ENCODE assay signal across 8 cellular contexts in genomic region chr9:33374634-33375237, GRCh38. TPM values are rescaled to one million over a fixed set of nuclear protein-coding genes. Genes with fewer than 3 reads are reported as not detected.
DNase-seq lines count a peak whose midpoint lies in the region; ATAC-seq, FAIRE-seq and TF ChIP-seq lines count a peak whose summit lies in the region.

No MANE protein-coding gene starts in this region.

- no peaks in the 10 kb centered on the region for H3K27me3 Mint-ChIP-seq in activated T-helper 2 cell treated with anti-CD3 and anti-CD28 coated beads, Interferon-gamma antibody, Interleukin-2, Interleukin-4, amounts not matched to agents 10 μg/mL and 5 μg/mL and 100 μg/mL, durations not matched to agents 14 hours and 24 hours and 36 hours (ENCODE audit: low read depth)

- WGBS in HUES64 = 70% methylated on average over 4 of the region's 6 CpGs

- H3K4me3 ChIP-seq in HUES64 (ENCODE audit: low read length) (peak overlapping the region; percentile 35), foreskin fibroblast (ENCODE audit: low read depth in 1 of 2, low read length in 2 of 2) (no peak overlapping the region), neutrophil (ENCODE audit: low read depth in 1 of 2, low read length in 1 of 2) (peak overlapping the region in 1 of 2 experiments; percentile 19), subcutaneous abdominal adipose tissue (ENCODE audit: low read depth in 1 of 5, low read length in 5 of 5) (peak overlapping the region in 3 of 5 donors; percentile 22 to 40 (median 27))

- peak overlapping the region; percentile 39 for H3K27ac Mint-ChIP-seq in activated T-helper 2 cell treated with anti-CD3 and anti-CD28 coated beads, Interferon-gamma antibody, Interleukin-2, Interleukin-4, amounts not matched to agents 10 μg/mL and 5 μg/mL and 100 μg/mL, durations not matched to agents 14 hours and 24 hours and 36 hours

- H3K9ac ChIP-seq in HUES64 (ENCODE audit: low read depth, low read length) (peak overlapping the region; percentile 69; the same call in 1 of the 2 replicates), subcutaneous abdominal adipose tissue (ENCODE audit: low read length in 5 of 5) (peak overlapping the region in 2 of 5 donors; percentile 21 to 71)

- H3K27ac ChIP-seq in HUES64 (ENCODE audit: low read depth, low read length) (peak overlapping the region; percentile 53; the same call in 1 of the 2 replicates), neutrophil (peak overlapping the region; percentile 66), subcutaneous abdominal adipose tissue (ENCODE audit: low read depth, low read length) (peak overlapping the region; percentile 60)

- peak; percentile 92 for FAIRE-seq in A204.1 (lab: Jason Lieb, UNC)

- H3K9me3 ChIP-seq in HUES64 (ENCODE audit: insufficient read depth, low read depth, low read length) (no peaks in the 10 kb centered on the region), neutrophil (no peaks in the 10 kb centered on the region), subcutaneous abdominal adipose tissue (ENCODE audit: control insufficient read depth in 5 of 5, low read length in 5 of 5) (no peaks in the 10 kb centered on the region)

- DNase-seq in RKO (ENCODE audit: low spot score) (peak; percentile 68), foreskin fibroblast (peak; percentile 64 to 87)
- DNase-seq in activated T-helper 2 cell treated with anti-CD3 and anti-CD28 coated beads, Interferon-gamma antibody, Interleukin-2, Interleukin-4, amounts not matched to agents 10 μg/mL and 5 μg/mL and 100 μg/mL, durations not matched to agents 14 hours and 24 hours and 36 hours (ENCODE audit: low spot score) = peak; percentile 57

- H3K4me3 Mint-ChIP-seq in activated T-helper 2 cell treated with anti-CD3 and anti-CD28 coated beads, Interferon-gamma antibody, Interleukin-2, Interleukin-4, amounts not matched to agents 10 μg/mL and 5 μg/mL and 100 μg/mL, durations not matched to agents 14 hours and 24 hours and 36 hours (ENCODE audit: low read depth) = no peak overlapping the region

- H3K4me1 ChIP-seq in HUES64 (ENCODE audit: insufficient read depth, low read length) (peaks cover 13% of the 10 kb centered on the region; the same call in 1 of the 2 replicates), neutrophil (ENCODE audit: control insufficient read depth in 1 of 2, insufficient read depth in 1 of 2, low read depth in 1 of 2, low read length in 1 of 2) (peaks cover 6 to 11% of the 10 kb centered on the region in 2 experiments), subcutaneous abdominal adipose tissue (ENCODE audit: control insufficient read depth in 5 of 5, insufficient read depth in 5 of 5, low read length in 5 of 5) (peaks cover 6 to 21% (median 17%) of the 10 kb centered on the region in 5 donors)

- intact Hi-C loops in activated T-helper 2 cell treated with anti-CD3 and anti-CD28 coated beads, Interferon-gamma antibody, Interleukin-2, Interleukin-4, amounts not matched to agents 10 μg/mL and 5 μg/mL and 100 μg/mL, durations not matched to agents 14 hours and 24 hours and 36 hours (cut with micrococcal nuclease) = loop anchor here (2.0 to 10.0 kb wide), 4 partner anchors 40 to 92 kb away; partner anchors contain the start of gene AQP3

- peak; percentile 76 for ATAC-seq in GM18511 (IDR thresholded peaks at IDR 0.05; ENCODE audit: unreplicated experiment)

- peaks cover 19% of the 10 kb centered on the region for H3K36me3 ChIP-seq in HUES64 (ENCODE audit: insufficient read depth, low read length)
- H3K36me3 ChIP-seq in neutrophil = peaks cover 47% of the 10 kb centered on the region
- peaks cover 13 to 42% (median 30%) of the 10 kb centered on the region in 5 donors for H3K36me3 ChIP-seq in subcutaneous abdominal adipose tissue (ENCODE audit: control insufficient read depth in 5 of 5, insufficient read depth in 5 of 5, low read length in 5 of 5)

- peaks cover 10% of the 10 kb centered on the region for H3K4me1 Mint-ChIP-seq in activated T-helper 2 cell treated with anti-CD3 and anti-CD28 coated beads, Interferon-gamma antibody, Interleukin-2, Interleukin-4, amounts not matched to agents 10 μg/mL and 5 μg/mL and 100 μg/mL, durations not matched to agents 14 hours and 24 hours and 36 hours (ENCODE audit: low read depth)

- H3K36me3 Mint-ChIP-seq in activated T-helper 2 cell treated with anti-CD3 and anti-CD28 coated beads, Interferon-gamma antibody, Interleukin-2, Interleukin-4, amounts not matched to agents 10 μg/mL and 5 μg/mL and 100 μg/mL, durations not matched to agents 14 hours and 24 hours and 36 hours (ENCODE audit: low read depth) = peaks cover 16% of the 10 kb centered on the region

- no peaks in the 10 kb centered on the region for H3K27me3 ChIP-seq in HUES64 (ENCODE audit: insufficient read depth, low read length)
- H3K27me3 ChIP-seq in neutrophil = no peaks in the 10 kb centered on the region
- no peaks in the 10 kb centered on the region for H3K27me3 ChIP-seq in subcutaneous abdominal adipose tissue (ENCODE audit: control insufficient read depth in 5 of 5, insufficient read depth in 4 of 5, low read length in 5 of 5)

- H3K9me3 Mint-ChIP-seq in activated T-helper 2 cell treated with anti-CD3 and anti-CD28 coated beads, Interferon-gamma antibody, Interleukin-2, Interleukin-4, amounts not matched to agents 10 μg/mL and 5 μg/mL and 100 μg/mL, durations not matched to agents 14 hours and 24 hours and 36 hours = no peaks in the 10 kb centered on the region

- TF ChIP-seq CTCF in foreskin fibroblast (IDR thresholded peaks at IDR 0.05; ENCODE audit: low read depth, low read length) (peak; percentile 94), neutrophil (IDR thresholded peaks at IDR 0.05) (peak; percentile 64)

RNA-seq across cellular contexts. Expression of gene AQP7, which starts 27.6 kb away (rescaled TPM):
- not detected for polyA plus RNA-seq in HUES64 (2013, experiment 1 of 2)
- not detected for polyA plus RNA-seq in HUES64 (2013, experiment 2 of 2)
- total RNA-seq in activated T-helper 2 cell treated with anti-CD3 and anti-CD28 coated beads, Interferon-gamma antibody, Interleukin-2, Interleukin-4, amounts not matched to agents 10 μg/mL and 5 μg/mL and 100 μg/mL, durations not matched to agents 14 hours and 24 hours and 36 hours = not detected in 2 replicates

Comparison
In these comparisons a context has a peak if more than half of its experiments do, and no peak if none do; other contexts are left out.
1. H3K4me3 ChIP-seq: peak in HUES64 (single experiment) and subcutaneous abdominal adipose tissue (3 of 5); none in foreskin fibroblast (0 of 2).
2. Peak in every context shown above with its lines, with median percentiles within 50 percentile points of each other: H3K27ac ChIP-seq and DNase-seq.